In the genomic region with DNA sequence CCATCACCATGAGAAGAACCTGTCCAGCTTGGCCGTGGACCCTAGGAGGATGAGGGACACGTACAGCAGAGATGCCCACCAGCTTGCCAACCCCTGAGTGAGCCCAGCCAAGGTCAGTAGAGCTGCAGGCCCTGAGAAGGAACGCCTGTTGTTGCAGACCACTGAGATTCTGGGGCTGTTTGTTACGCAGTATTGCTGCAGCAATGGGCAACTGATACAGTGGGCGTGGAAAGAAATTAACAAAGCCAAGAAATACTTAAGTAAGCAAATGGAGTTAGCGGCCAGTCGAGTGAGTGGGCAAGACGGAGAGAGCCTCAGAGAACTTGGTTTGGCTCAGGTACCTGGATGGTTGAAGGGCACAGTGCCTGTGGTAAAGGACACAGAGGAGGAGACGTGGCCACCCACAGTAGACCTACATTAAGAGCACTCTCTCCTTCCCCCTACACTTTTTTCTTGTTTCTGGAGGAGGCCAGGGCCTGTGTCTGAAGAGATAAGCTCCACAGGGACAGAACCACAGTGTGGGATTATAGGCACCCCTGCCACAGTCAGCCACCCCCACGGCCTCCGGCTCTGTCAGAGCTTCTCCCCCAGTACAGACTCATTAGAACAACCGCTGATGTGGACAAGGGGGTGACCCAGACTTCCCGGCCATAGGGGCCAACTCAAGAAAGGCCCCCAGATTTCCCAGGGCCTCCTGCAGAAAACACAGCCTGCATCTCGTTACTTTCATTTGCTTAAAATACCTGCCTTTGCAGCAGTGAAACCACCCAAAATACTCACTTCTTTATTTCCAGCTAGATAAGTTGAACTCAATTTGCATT, we compare ENCODE assay signal across 14 cellular contexts.
A peak's percentile ranks its signal among the peaks of the same experiment; 100 is the strongest.
DNase-seq lines count a peak whose midpoint lies in the region; ATAC-seq and TF ChIP-seq lines count a peak whose summit lies in the region.
"Had no signal": no experiment of that assay in that cellular context is flagged by ENCODE, and none has a peak within 500 bp of the region (broad histone marks: within the 10 kb centered on the region; RNA-seq: fewer than 3 reads in every experiment).

No MANE protein-coding gene starts in this region.

- no peaks in the 10 kb centered on the region for H3K36me3 ChIP-seq in GM06990 (ENCODE audit: control insufficient read depth, insufficient read depth, low read length)

- H3K27me3 ChIP-seq in GM06990 (replicated peaks; ENCODE audit: control insufficient read depth, insufficient read depth, low read length): no peaks in the 10 kb centered on the region
- H3K27me3 ChIP-seq: testis had no signal

- DNase-seq in GM06990 (ENCODE audit: extremely low read depth, insufficient read length) (peak; percentile 76), OCI-M1 (lab: John Stamatoyannopoulos, UW) (peak; percentile 39), DMS79 treated with DMSO at 0.1 percent for 48 hours (lab: John Stamatoyannopoulos, UW) (no peak), NCI-H1930 (lab: John Stamatoyannopoulos, UW) (no peak), NCI-H774 (lab: John Stamatoyannopoulos, UW) (no peak)
- DNase-seq: activated effector memory CD4-positive, alpha-beta T cell treated with Interleukin-2 at 50 U/mL for 16 hours; anterior cingulate cortex; mesendoderm; NCI-H1092 treated with DMSO at 0.1 percent for 48 hours; NCI-H2227 treated with DMSO at 0.1 percent for 48 hours; testis had no signal

- TF ChIP-seq CTCF in GM06990 (IDR thresholded peaks at IDR 0.05; ENCODE audit: insufficient read depth, low read length, poor library complexity, severe bottlenecking): no peak

- ATAC-seq in GM19023 (IDR thresholded peaks at IDR 0.05; ENCODE audit: unreplicated experiment) (peak; percentile 37), HG02759 (IDR thresholded peaks at IDR 0.05; ENCODE audit: unreplicated experiment) (peak; percentile 37), HG03457 (IDR thresholded peaks at IDR 0.05; ENCODE audit: unreplicated experiment) (no peak)

- H3K4me3 ChIP-seq in GM06990 (replicated peaks; ENCODE audit: low read depth, low read length): no peak overlapping the region
- H3K4me3 ChIP-seq: testis had no signal

Comparison
In these comparisons a context has a peak if more than half of its experiments do, and no peak if none do; other contexts are left out.
1. DNase-seq: peak in GM06990 (single experiment) and OCI-M1 (single experiment); none in DMS79 treated with DMSO at 0.1 percent for 48 hours (single experiment), NCI-H1930 (0 of 2) and NCI-H774 (single experiment).